In the genomic region with DNA sequence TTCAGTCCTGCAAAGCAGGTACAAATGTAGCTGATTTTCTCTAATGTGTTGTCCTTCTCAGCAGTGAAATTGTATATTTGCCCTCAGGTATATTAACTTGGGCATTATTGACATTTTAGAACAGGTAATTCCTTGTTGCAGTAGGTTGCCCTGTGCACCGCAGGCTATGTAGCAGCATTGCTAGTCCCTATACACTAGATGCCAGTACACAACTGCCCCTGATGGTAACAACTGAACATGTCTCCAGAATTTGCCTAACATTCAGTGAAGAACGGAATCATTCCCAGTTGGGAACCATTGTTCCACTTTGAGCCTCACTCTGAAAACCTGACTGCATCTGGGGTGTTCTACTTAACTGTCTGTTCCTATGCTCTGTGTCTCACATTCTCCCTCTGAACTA, we compare ENCODE assay signal across 15 cellular contexts. TPM values are rescaled to one million over a fixed set of nuclear protein-coding genes. Genes with fewer than 3 reads are reported as not detected.
DNase-seq lines count a peak whose midpoint lies in the region; ATAC-seq, FAIRE-seq and TF ChIP-seq lines count a peak whose summit lies in the region.
"Had no signal": no experiment of that assay in that cellular context is flagged by ENCODE, and none has a peak within 500 bp of the region (broad histone marks: within the 10 kb centered on the region; RNA-seq: fewer than 3 reads in every experiment).

No MANE protein-coding gene starts in this region.

- H3K36me3 ChIP-seq in IMR-90 (ENCODE audit: control insufficient read depth, insufficient read depth, low read length) = no peaks in the 10 kb centered on the region
- H3K36me3 ChIP-seq in K562 (ENCODE audit: control insufficient read depth, insufficient read depth, low read length) = no peaks in the 10 kb centered on the region
- no peaks in the 10 kb centered on the region for H3K36me3 ChIP-seq in mesendoderm (ENCODE audit: control insufficient read depth, insufficient read depth, low read length)
- H3K36me3 ChIP-seq: BLaER1 treated with 17β-estradiol and CSF1 and Interleukin-3, amounts not matched to agents 10 nM and 100 nM; esophagus squamous epithelium; prostate gland; vagina had no signal

- TF ChIP-seq POLR2A in IMR-90 (IDR thresholded peaks at IDR 0.05; ENCODE audit: low read depth, low read length) (no peak), K562 (conservative IDR thresholded peaks at IDR 0.05) (no peak)

- ATAC-seq in IMR-90 (ENCODE audit: low read depth) (peak; percentile 12; the same call in 1 of the 2 replicates), K562 (peak; percentile 74), HG02852 (IDR thresholded peaks at IDR 0.05; ENCODE audit: unreplicated experiment) (no peak)
- ATAC-seq: activated CD8-positive, alpha-beta T cell treated with anti-CD3 and anti-CD28 coated beads for 36 hours; activated T-helper 17 cell treated with anti-CD3 and anti-CD28 coated beads, Interleukin-2, amount 50 U/mL, for 72 hours had no signal

- H3K9ac ChIP-seq in IMR-90 (ENCODE audit: low read depth, low read length) (no peak overlapping the region), K562 (ENCODE audit: insufficient read depth in 1 of 2, low read depth in 2 of 2, low read length in 2 of 2) (no peak overlapping the region), mesendoderm (ENCODE audit: low read length) (no peak overlapping the region)
- H3K9ac ChIP-seq: BLaER1 treated with 17β-estradiol and CSF1 and Interleukin-3, amounts not matched to agents 10 nM and 100 nM had no signal

- no peak for DNase-seq in IMR-90
- DNase-seq in K562 (ENCODE audit: extremely low read depth in 1 of 4, low spot score in 3 of 4) = no peak
- DNase-seq in mesendoderm = peak; percentile 57
- DNase-seq in activated CD4-positive, alpha-beta T cell treated with anti-CD3 and anti-CD28 coated beads for 1 hour = no peak
- DNase-seq in NCI-H2171 (lab: John Stamatoyannopoulos, UW) = no peak
- DNase-seq: activated CD8-positive, alpha-beta T cell treated with anti-CD3 and anti-CD28 coated beads for 36 hours; amygdala; esophagus squamous epithelium; NCI-H2107 had no signal

- H4K91ac ChIP-seq in IMR-90 (ENCODE audit: insufficient read depth, low read depth, low read length) = peak overlapping the region; percentile 37

- peaks cover 8% of the 10 kb centered on the region for H3K4me1 ChIP-seq in IMR-90 (ENCODE audit: control insufficient read depth, insufficient read depth, low read length)
- H3K4me1 ChIP-seq in K562 (replicated peaks in 1 of 2; ENCODE audit: control insufficient read depth in 2 of 2, insufficient read depth in 2 of 2, low read length in 2 of 2) = no peaks in the 10 kb centered on the region
- H3K4me1 ChIP-seq in mesendoderm (ENCODE audit: control insufficient read depth, low read depth, low read length) = peaks cover 3% of the 10 kb centered on the region
- H3K4me1 ChIP-seq: prostate gland had no signal

- WGBS in IMR-90 (ENCODE audit: extremely low coverage in 2 of 2, insufficient read length in 1 of 2), 2 experiments = no CpG with 5 or more reads among the region's 2 CpGs
- 42% methylated on average over 2 of the region's 2 CpGs for WGBS in K562 (ENCODE audit: insufficient coverage, low coverage, missing lambda C conversion rate)
- WGBS in mesendoderm (ENCODE audit: extremely low coverage, insufficient coverage, low lambda C conversion rate) = no CpG with 5 or more reads among the region's 2 CpGs

- FAIRE-seq in G401.6 (lab: Jason Lieb, UNC) (peak; percentile 89), K562 (lab: Jason Lieb, UNC) (no peak)

- H3K4ac ChIP-seq in IMR-90 (ENCODE audit: low read depth, low read length) (peak overlapping the region; percentile 76; the same call in 1 of the 2 replicates), mesendoderm (ENCODE audit: low read depth, low read length) (peak overlapping the region; percentile 93)

- H4K8ac ChIP-seq in IMR-90 (ENCODE audit: low read depth in 2 of 2, low read length in 2 of 2) (peak overlapping the region in 1 of 2 experiments; percentile 22; a peak in 1 of 4 replicates), mesendoderm (ENCODE audit: low read depth, low read length) (no peak overlapping the region)

- no peak for TF ChIP-seq EP300 in K562 (IDR thresholded peaks at IDR 0.05; ENCODE audit: low read length)

- H3K27me3 ChIP-seq in IMR-90 (ENCODE audit: control insufficient read depth, insufficient read depth, low read length) (no peaks in the 10 kb centered on the region), K562 (ENCODE audit: control insufficient read depth in 2 of 2, insufficient read depth in 2 of 2, low read length in 2 of 2) (no peaks in the 10 kb centered on the region), mesendoderm (ENCODE audit: insufficient read depth, low read length, poor library complexity) (no peaks in the 10 kb centered on the region)
- H3K27me3 ChIP-seq: BLaER1 treated with 17β-estradiol and CSF1 and Interleukin-3, amounts not matched to agents 10 nM and 100 nM; esophagus squamous epithelium; vagina had no signal

- H2BK15ac ChIP-seq in IMR-90 (ENCODE audit: low read depth, low read length) (peak overlapping the region; percentile 18; the same call in 2 of the 3 replicates), mesendoderm (replicated peaks; ENCODE audit: low read depth) (peak overlapping the region; percentile 27)

- H2AFZ ChIP-seq in IMR-90 (replicated peaks; ENCODE audit: low read length, poor library complexity) (no peak overlapping the region), K562 (ENCODE audit: low read depth, low read length) (no peak overlapping the region)

- no peaks in the 10 kb centered on the region for H3K79me2 ChIP-seq in K562 (ENCODE audit: control insufficient read depth, insufficient read depth, low read length)
- no peaks in the 10 kb centered on the region for H3K79me2 ChIP-seq in mesendoderm (ENCODE audit: control insufficient read depth, insufficient read depth, low read length)

- H4K5ac ChIP-seq in IMR-90 (ENCODE audit: low read depth, low read length) (peak overlapping the region; percentile 52; the same call in 1 of the 2 replicates), mesendoderm (ENCODE audit: low read length) (no peak overlapping the region)

- BruUV-seq in IMR-90 (replicated peaks; lab: Mats Ljungman, UMichigan) = no TSS peak
- BruUV-seq in K562 (replicated peaks; lab: Mats Ljungman, UMichigan) = no TSS peak

- H3K56ac ChIP-seq in IMR-90 (ENCODE audit: extremely low read depth, insufficient read depth, low read length) = no peak overlapping the region
- H3K56ac ChIP-seq in mesendoderm (ENCODE audit: low read length) = no peak overlapping the region

- TF ChIP-seq RAD21 in IMR-90 (IDR thresholded peaks at IDR 0.05; ENCODE audit: low read length) (no peak), K562 (CRISPR knock-in tag; conservative IDR thresholded peaks at IDR 0.05 in 1 of 2, IDR thresholded peaks at IDR 0.05 in 1 of 2) (peak in 1 of 2 experiments; percentile 36; a peak in 2 of 4 replicates)

- CTCF ChIA-PET in IMR-90 (lab: Yijun Ruan, JAX) = interaction anchor here (1.3 to 8.8 kb wide), 2 partner anchors 59 to 77 kb away, joined by 4 to 134 read pairs; no protein-coding TSS in a partner anchor
- CTCF ChIA-PET in K562 (lab: Yijun Ruan, JAX; ENCODE audit: low intra/inter-chr PET ratio) = no interaction called here

- peak overlapping the region; percentile 86 for H2BK120ac ChIP-seq in IMR-90 (ENCODE audit: low read depth, low read length)
- H2BK120ac ChIP-seq in mesendoderm (ENCODE audit: low read depth, low read length) = no peak overlapping the region

- H3K9me1 ChIP-seq in IMR-90 (ENCODE audit: insufficient read depth, low read length) (peaks cover 6% of the 10 kb centered on the region), K562 (ENCODE audit: control insufficient read depth, insufficient read depth, low read length) (no peaks in the 10 kb centered on the region)

- in situ Hi-C loops in IMR-90 (cut with MboI; ENCODE audit: low sequenced_read_pairs) (loop anchor here (5.0 kb wide), 1 partner anchor 75 kb away; no protein-coding TSS in a partner anchor), K562 (cut with MboI) (loop anchor here (25.0 kb wide), 1 partner anchor 935 kb away; no protein-coding TSS in a partner anchor)

- dilution Hi-C loops in IMR-90 (cut with HindIII; ENCODE audit: low sequenced_read_pairs, unreplicated experiment) = no loop called here

- H3K23ac ChIP-seq in IMR-90 (ENCODE audit: low read depth, low read length) = peak overlapping the region; percentile 84
- no peak overlapping the region for H3K23ac ChIP-seq in mesendoderm (ENCODE audit: low read length)

- H3K14ac ChIP-seq in IMR-90 (replicated peaks; ENCODE audit: low read depth, low read length) = peak overlapping the region; percentile 10; the same call in 1 of the 2 replicates

- peak overlapping the region; percentile 10 for H2AK9ac ChIP-seq in IMR-90 (replicated peaks; ENCODE audit: low read depth, low read length, poor library complexity)

- no peak overlapping the region; the same call in 1 of the 2 replicates for H3K27ac ChIP-seq in IMR-90 (ENCODE audit: insufficient read depth, low read length)
- no peak overlapping the region for H3K27ac ChIP-seq in K562 (ENCODE audit: extremely low read depth, low read depth, low read length)
- no peak overlapping the region for H3K27ac ChIP-seq in mesendoderm (ENCODE audit: low read depth, low read length)
- H3K27ac ChIP-seq: BLaER1 treated with 17β-estradiol and CSF1 and Interleukin-3, amounts not matched to agents 10 nM and 100 nM; esophagus squamous epithelium; prostate gland; vagina had no signal

- intact Hi-C loops in IMR-90 (cut with micrococcal nuclease) (no loop called here), K562 (cut with micrococcal nuclease) (no loop called here)

- no peak overlapping the region for H3K4me2 ChIP-seq in IMR-90 (ENCODE audit: low read depth, low read length)
- no peak overlapping the region for H3K4me2 ChIP-seq in K562 (ENCODE audit: insufficient read depth, low read length)
- no peak overlapping the region for H3K4me2 ChIP-seq in mesendoderm (ENCODE audit: low read length)
- H3K4me2 ChIP-seq: BLaER1 treated with 17β-estradiol and CSF1 and Interleukin-3, amounts not matched to agents 10 nM and 100 nM had no signal

- H2BK5ac ChIP-seq in IMR-90 (ENCODE audit: low read depth, low read length, poor library complexity, severe bottlenecking) (no peak overlapping the region), mesendoderm (ENCODE audit: low read length) (peak overlapping the region; percentile 46)

- no peaks in the 10 kb centered on the region for H4K20me1 ChIP-seq in IMR-90 (ENCODE audit: insufficient read depth, low read length)
- no peaks in the 10 kb centered on the region for H4K20me1 ChIP-seq in K562 (replicated peaks; ENCODE audit: control insufficient read depth, insufficient read depth, low read length)
- H4K20me1 ChIP-seq: BLaER1 treated with 17β-estradiol and CSF1 and Interleukin-3, amounts not matched to agents 10 nM and 100 nM had no signal

- peak overlapping the region; percentile 87 for H2BK20ac ChIP-seq in IMR-90 (ENCODE audit: low read depth, low read length)

- POLR2A ChIA-PET in IMR-90 (lab: Charles Lee; ENCODE audit: unreplicated experiment) (no interaction called here), K562 (lab: Yijun Ruan, JAX) (interaction anchor here (0.8 kb wide), 1 partner anchor 10 kb away, joined by 4 read pairs; no protein-coding TSS in a partner anchor)

- H3K9me3 ChIP-seq in IMR-90 (ENCODE audit: control insufficient read depth, insufficient read depth, low read length) (peaks cover 2% of the 10 kb centered on the region; the same call in 1 of the 2 replicates), K562 (replicated peaks; ENCODE audit: control insufficient read depth, insufficient read depth, low read depth, low read length) (no peaks in the 10 kb centered on the region)
- H3K9me3 ChIP-seq: esophagus squamous epithelium, prostate gland, vagina had no signal

- TF ChIP-seq CTCF in IMR-90 (conservative IDR thresholded peaks at IDR 0.05; ENCODE audit: low read depth, low read length) (no peak), K562 (IDR thresholded peaks at IDR 0.05 in 2 of 3, conservative IDR thresholded peaks at IDR 0.05 in 1 of 3; ENCODE audit: insufficient read depth in 2 of 3, low read depth in 1 of 3, low read length in 3 of 3) (no peak; a peak in 1 of 6 replicates)

- H3K79me1 ChIP-seq in IMR-90 (ENCODE audit: low read depth in 1 of 2, low read length in 2 of 2) (no peaks in the 10 kb centered on the region; a peak in 1 of 4 replicates), mesendoderm (ENCODE audit: low read length) (no peaks in the 10 kb centered on the region)

- H3K18ac ChIP-seq in IMR-90 (ENCODE audit: low read depth, low read length) (peak overlapping the region; percentile 30), mesendoderm (ENCODE audit: low read length) (peak overlapping the region; percentile 21)

- peak overlapping the region; percentile 68 for H2AK5ac ChIP-seq in IMR-90 (ENCODE audit: low read depth, low read length)
- no peak overlapping the region for H2AK5ac ChIP-seq in mesendoderm (ENCODE audit: low read length)

- H3K4me3 ChIP-seq in IMR-90 (ENCODE audit: insufficient read depth, low read depth, low read length) = no peak overlapping the region
- H3K4me3 ChIP-seq in K562 = no peak overlapping the region
- no peak overlapping the region for H3K4me3 ChIP-seq in mesendoderm (ENCODE audit: low read length)
- H3K4me3 ChIP-seq: BLaER1 treated with 17β-estradiol and CSF1 and Interleukin-3, amounts not matched to agents 10 nM and 100 nM; esophagus squamous epithelium; prostate gland; vagina had no signal

RNA-seq across cellular contexts. Expression of gene TFPI, which starts 23.1 kb away (rescaled TPM):
- total RNA-seq in IMR-90 (2012; rRNA removed) = 83.0 and 93.9 TPM in 2 replicates
- 25.6 and 33.9 TPM in 2 replicates for polyA plus RNA-seq in IMR-90 (2012; rRNA removed)
- 5.4 and 6.5 TPM in 2 replicates for polyA plus RNA-seq in IMR-90 (2012; cell fraction: cytosol; rRNA removed)
- polyA plus RNA-seq in IMR-90 (2012; cell fraction: nucleus; rRNA removed; ENCODE audit: low replicate concordance) = 2.1 and 22.1 TPM in 2 replicates
- total RNA-seq in K562 (2011; cell fraction: chromatin; rRNA removed; ENCODE audit: low replicate concordance) = 87.5 and 177 TPM in 2 replicates
- 61.4 and 81.3 TPM in 2 replicates for total RNA-seq in K562 (2011; cell fraction: nucleolus; rRNA removed)
- total RNA-seq in K562 (2011; cell fraction: nucleoplasm; rRNA removed) = 135 and 144 TPM in 2 replicates
- 35.4 and 53.5 TPM in 2 replicates for total RNA-seq in K562 (2014; rRNA removed)
- 100 and 145 TPM in 2 replicates for total RNA-seq in K562 (2014; rRNA removed; fragmentation: Illumina TruSeq; extraction: Trizol)
- total RNA-seq in K562 (2015; rRNA removed; fragmentation: Illumina TruSeq; extraction: Trizol) = 54.3 and 58.1 TPM in 2 replicates
- 74.7 and 83.0 TPM in 2 replicates for total RNA-seq in K562 (2021)
- polyA plus RNA-seq in K562 (2011; rRNA removed) = 179 and 1,046 TPM in 2 replicates
- polyA plus RNA-seq in K562 (2011; cell fraction: cytosol; rRNA removed) = 33.6 and 424 TPM in 2 replicates
- 32.9 and 293 TPM in 2 replicates for polyA plus RNA-seq in K562 (2011; cell fraction: nucleus; rRNA removed)
- 51.0 and 52.7 TPM in 2 replicates for polyA plus RNA-seq in K562 (2012)
- 104 TPM in 2 replicates for polyA plus RNA-seq in K562 (2014; fragmentation: Illumina TruSeq; extraction: Trizol)
- 100 to 1,000 TPM; 179 to 219 TPM for polyA plus RNA-seq in K562 (2014; fragmentation: Nextera tagmentation; extraction: Ambion mirVana)
- 61.8 and 76.3 TPM in 2 replicates for polyA plus RNA-seq in K562 (2014; rRNA removed)
- 205 and 989 TPM in 2 replicates for polyA minus RNA-seq in K562 (2011; rRNA and poly(A)+ RNA removed)
- polyA minus RNA-seq in K562 (2011; cell fraction: cytosol; rRNA and poly(A)+ RNA removed) = 60.0 and 237 TPM in 2 replicates
- 74.2 and 485 TPM in 2 replicates for polyA minus RNA-seq in K562 (2011; cell fraction: nucleus; rRNA and poly(A)+ RNA removed)
- 7.2 TPM for polyA plus RNA-seq in mesendoderm (2013, experiment 1 of 2)
- polyA plus RNA-seq in mesendoderm (2013, experiment 2 of 2) = 7.3 TPM
- total RNA-seq: activated CD8-positive, alpha-beta T cell treated with anti-CD3 and anti-CD28 coated beads for 36 hours had no signal
